Comparison of ENCODE assay signal across 1 cellular context in the genomic region with DNA sequence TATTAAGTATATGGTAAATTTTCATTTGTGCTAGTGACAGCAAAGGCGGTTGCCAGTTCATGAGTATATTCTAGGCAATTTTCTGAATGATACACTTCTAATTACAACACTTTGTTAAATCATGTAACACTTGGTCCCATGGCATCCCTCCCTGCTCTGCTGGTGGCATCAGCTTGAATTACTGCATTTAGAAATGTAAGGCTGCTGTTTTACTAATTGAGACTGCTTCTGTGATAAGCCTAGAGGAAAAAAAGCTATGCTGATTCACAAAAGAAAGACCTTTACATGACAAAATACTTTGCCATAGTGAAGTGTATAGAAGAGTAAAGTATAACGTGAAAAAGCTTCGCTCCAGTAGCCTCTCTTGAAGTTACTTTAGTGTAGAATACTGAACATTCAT.
TF ChIP-seq lines count a peak whose summit lies in the region.

No MANE protein-coding gene starts in this region.

TF ChIP-seq in GM23338, 12 proteins besides CTCF, POLR2A, EP300 and RAD21:
- TF ChIP-seq EZH2 (IDR thresholded peaks at IDR 0.05; ENCODE audit: low read depth, unreplicated experiment) (no peak), NANOG (IDR thresholded peaks at IDR 0.05; ENCODE audit: borderline replicate concordance) (no peak), STAT1 (IDR thresholded peaks at IDR 0.05; ENCODE audit: unreplicated experiment) (no peak), ETS1 (IDR thresholded peaks at IDR 0.05) (no peak)
